ENCODE assay signal across 1 cellular context in genomic region chr19:48965033-48965805, GRCh38.
TF ChIP-seq lines count a peak whose summit lies in the region.

Gene FTL (plus strand): TSS chr19:48965309. CDS start chr19:48965508, 199 bp downstream.

TF ChIP-seq in HepG2, 621 proteins besides CTCF, POLR2A, EP300 and RAD21 (continued from another document and continues in another):
- TF ChIP-seq, protein P1, sequence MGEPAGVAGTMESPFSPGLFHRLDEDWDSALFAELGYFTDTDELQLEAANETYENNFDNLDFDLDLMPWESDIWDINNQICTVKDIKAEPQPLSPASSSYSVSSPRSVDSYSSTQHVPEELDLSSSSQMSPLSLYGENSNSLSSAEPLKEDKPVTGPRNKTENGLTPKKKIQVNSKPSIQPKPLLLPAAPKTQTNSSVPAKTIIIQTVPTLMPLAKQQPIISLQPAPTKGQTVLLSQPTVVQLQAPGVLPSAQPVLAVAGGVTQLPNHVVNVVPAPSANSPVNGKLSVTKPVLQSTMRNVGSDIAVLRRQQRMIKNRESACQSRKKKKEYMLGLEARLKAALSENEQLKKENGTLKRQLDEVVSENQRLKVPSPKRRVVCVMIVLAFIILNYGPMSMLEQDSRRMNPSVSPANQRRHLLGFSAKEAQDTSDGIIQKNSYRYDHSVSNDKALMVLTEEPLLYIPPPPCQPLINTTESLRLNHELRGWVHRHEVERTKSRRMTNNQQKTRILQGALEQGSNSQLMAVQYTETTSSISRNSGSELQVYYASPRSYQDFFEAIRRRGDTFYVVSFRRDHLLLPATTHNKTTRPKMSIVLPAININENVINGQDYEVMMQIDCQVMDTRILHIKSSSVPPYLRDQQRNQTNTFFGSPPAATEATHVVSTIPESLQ (CRISPR knock-in tag; conservative IDR thresholded peaks at IDR 0.05) = peak; percentile 92
- TF ChIP-seq MAFG (CRISPR knock-in tag; IDR thresholded peaks at IDR 0.05) = no peak
- peak; percentile 79 for TF ChIP-seq ZMYM4 (CRISPR knock-in tag; IDR thresholded peaks at IDR 0.05)
- TF ChIP-seq LRRFIP1 (CRISPR knock-in tag; conservative IDR thresholded peaks at IDR 0.05) = no peak
- TF ChIP-seq RCOR2 (CRISPR knock-in tag; IDR thresholded peaks at IDR 0.05) = no peak
- TF ChIP-seq NFE2L1 (CRISPR knock-in tag; IDR thresholded peaks at IDR 0.05; ENCODE audit: borderline replicate concordance) = no peak
- peak; percentile 48 for TF ChIP-seq RARA (CRISPR knock-in tag; IDR thresholded peaks at IDR 0.05)
- peak; percentile 86 for TF ChIP-seq ARNT2 (CRISPR knock-in tag; IDR thresholded peaks at IDR 0.05; ENCODE audit: low read depth)
- TF ChIP-seq RAD51 (IDR thresholded peaks at IDR 0.05; ENCODE audit: borderline replicate concordance) = no peak
- TF ChIP-seq SIN3A (IDR thresholded peaks at IDR 0.05; ENCODE audit: borderline replicate concordance, low read depth, low read length) = peak; percentile 94
- no peak for TF ChIP-seq ARID3A (IDR thresholded peaks at IDR 0.05; ENCODE audit: low read depth, low read length)
- no peak for TF ChIP-seq SUZ12 (IDR thresholded peaks at IDR 0.05; ENCODE audit: low read depth, low read length)
- TF ChIP-seq SNAI1 (CRISPR knock-in tag; IDR thresholded peaks at IDR 0.05; ENCODE audit: borderline replicate concordance) = 0 out of 2 replicates have a peak, but pooled peaks have one; percentile 22
- TF ChIP-seq TP53 (CRISPR knock-in tag; conservative IDR thresholded peaks at IDR 0.05) = peak; percentile 85
- TF ChIP-seq DMAP1 (CRISPR knock-in tag; IDR thresholded peaks at IDR 0.05) = peak; percentile 65
- TF ChIP-seq SIX1 (CRISPR knock-in tag; IDR thresholded peaks at IDR 0.05; ENCODE audit: borderline replicate concordance) = no peak
- peak; percentile 47 for TF ChIP-seq ETV5 (CRISPR knock-in tag; IDR thresholded peaks at IDR 0.05; ENCODE audit: borderline replicate concordance)
- no peak for TF ChIP-seq ZBTB1 (CRISPR knock-in tag; IDR thresholded peaks at IDR 0.05; ENCODE audit: borderline replicate concordance)
- peak; percentile 68; the same call in 1 of the 2 replicates for TF ChIP-seq ZNF678 (CRISPR knock-in tag; IDR thresholded peaks at IDR 0.05)
- TF ChIP-seq ZNF556 (CRISPR knock-in tag; IDR thresholded peaks at IDR 0.05; ENCODE audit: borderline replicate concordance) = peak; percentile 28; the same call in 1 of the 2 replicates
- TF ChIP-seq CEBPZ (IDR thresholded peaks at IDR 0.05; ENCODE audit: low read length) = no peak
- TF ChIP-seq MIER3 (CRISPR knock-in tag; IDR thresholded peaks at IDR 0.05; ENCODE audit: borderline replicate concordance) = peak; percentile 70; the same call in 1 of the 2 replicates
- TF ChIP-seq ETV6 (CRISPR knock-in tag; conservative IDR thresholded peaks at IDR 0.05) = no peak; the same call in 1 of the 2 replicates
- peak; percentile 89 for TF ChIP-seq TGIF2 (CRISPR knock-in tag; IDR thresholded peaks at IDR 0.05)
- no peak for TF ChIP-seq SP140L (CRISPR knock-in tag; IDR thresholded peaks at IDR 0.05; ENCODE audit: borderline replicate concordance)
- TF ChIP-seq ZNF782 (CRISPR knock-in tag; IDR thresholded peaks at IDR 0.05; ENCODE audit: borderline replicate concordance) = no peak
- TF ChIP-seq SOX5 (CRISPR knock-in tag; IDR thresholded peaks at IDR 0.05; ENCODE audit: borderline replicate concordance) = 0 out of 2 replicates have a peak, but pooled peaks have one; percentile 25
- peak; percentile 79; the same call in 1 of the 2 replicates for TF ChIP-seq ZNF441 (CRISPR knock-in tag; IDR thresholded peaks at IDR 0.05; ENCODE audit: borderline replicate concordance)
- peak; percentile 62; the same call in 1 of the 2 replicates for TF ChIP-seq ELF3 (CRISPR knock-in tag; IDR thresholded peaks at IDR 0.05)
- no peak for TF ChIP-seq RNF219 (CRISPR knock-in tag; IDR thresholded peaks at IDR 0.05)
- TF ChIP-seq BATF2 (CRISPR knock-in tag; IDR thresholded peaks at IDR 0.05) = peak; percentile 82; the same call in 1 of the 2 replicates
- no peak for TF ChIP-seq ZFYVE20 (CRISPR knock-in tag; IDR thresholded peaks at IDR 0.05; ENCODE audit: borderline replicate concordance, low read depth)
- TF ChIP-seq ZMAT3 (CRISPR knock-in tag; conservative IDR thresholded peaks at IDR 0.05) = peak; percentile 89
- TF ChIP-seq CBX5 (CRISPR knock-in tag; IDR thresholded peaks at IDR 0.05; ENCODE audit: borderline replicate concordance) = peak; percentile 80; the same call in 1 of the 2 replicates
- peak; percentile 46 for TF ChIP-seq ZNF891 (CRISPR knock-in tag; IDR thresholded peaks at IDR 0.05)
- TF ChIP-seq, protein P2, sequence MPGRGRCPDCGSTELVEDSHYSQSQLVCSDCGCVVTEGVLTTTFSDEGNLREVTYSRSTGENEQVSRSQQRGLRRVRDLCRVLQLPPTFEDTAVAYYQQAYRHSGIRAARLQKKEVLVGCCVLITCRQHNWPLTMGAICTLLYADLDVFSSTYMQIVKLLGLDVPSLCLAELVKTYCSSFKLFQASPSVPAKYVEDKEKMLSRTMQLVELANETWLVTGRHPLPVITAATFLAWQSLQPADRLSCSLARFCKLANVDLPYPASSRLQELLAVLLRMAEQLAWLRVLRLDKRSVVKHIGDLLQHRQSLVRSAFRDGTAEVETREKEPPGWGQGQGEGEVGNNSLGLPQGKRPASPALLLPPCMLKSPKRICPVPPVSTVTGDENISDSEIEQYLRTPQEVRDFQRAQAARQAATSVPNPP (CRISPR knock-in tag; IDR thresholded peaks at IDR 0.05) = peak; percentile 75; the same call in 1 of the 2 replicates
- TF ChIP-seq, protein P3, sequence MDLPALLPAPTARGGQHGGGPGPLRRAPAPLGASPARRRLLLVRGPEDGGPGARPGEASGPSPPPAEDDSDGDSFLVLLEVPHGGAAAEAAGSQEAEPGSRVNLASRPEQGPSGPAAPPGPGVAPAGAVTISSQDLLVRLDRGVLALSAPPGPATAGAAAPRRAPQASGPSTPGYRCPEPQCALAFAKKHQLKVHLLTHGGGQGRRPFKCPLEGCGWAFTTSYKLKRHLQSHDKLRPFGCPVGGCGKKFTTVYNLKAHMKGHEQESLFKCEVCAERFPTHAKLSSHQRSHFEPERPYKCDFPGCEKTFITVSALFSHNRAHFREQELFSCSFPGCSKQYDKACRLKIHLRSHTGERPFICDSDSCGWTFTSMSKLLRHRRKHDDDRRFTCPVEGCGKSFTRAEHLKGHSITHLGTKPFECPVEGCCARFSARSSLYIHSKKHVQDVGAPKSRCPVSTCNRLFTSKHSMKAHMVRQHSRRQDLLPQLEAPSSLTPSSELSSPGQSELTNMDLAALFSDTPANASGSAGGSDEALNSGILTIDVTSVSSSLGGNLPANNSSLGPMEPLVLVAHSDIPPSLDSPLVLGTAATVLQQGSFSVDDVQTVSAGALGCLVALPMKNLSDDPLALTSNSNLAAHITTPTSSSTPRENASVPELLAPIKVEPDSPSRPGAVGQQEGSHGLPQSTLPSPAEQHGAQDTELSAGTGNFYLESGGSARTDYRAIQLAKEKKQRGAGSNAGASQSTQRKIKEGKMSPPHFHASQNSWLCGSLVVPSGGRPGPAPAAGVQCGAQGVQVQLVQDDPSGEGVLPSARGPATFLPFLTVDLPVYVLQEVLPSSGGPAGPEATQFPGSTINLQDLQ (CRISPR knock-in tag; IDR thresholded peaks at IDR 0.05) = 0 out of 2 replicates have a peak, but pooled peaks have one; percentile 55
- peak; percentile 96 for TF ChIP-seq ZC3H13 (CRISPR knock-in tag; IDR thresholded peaks at IDR 0.05)
- no peak for TF ChIP-seq BCLAF1 (IDR thresholded peaks at IDR 0.05)
